1 cellular context compared by ENCODE assay signal in genomic region chr1:213793482-213794067, GRCh38.
TF ChIP-seq lines count a peak whose summit lies in the region.

No MANE protein-coding gene starts in this region.

TF ChIP-seq in HepG2, 621 proteins besides CTCF, POLR2A, EP300 and RAD21 (continued from another document and continues in another):
- TF ChIP-seq NR2F6 (IDR thresholded peaks at IDR 0.05) = peak; percentile 55; the same call in 1 of the 2 replicates
- 0 out of 2 replicates have a peak, but pooled peaks have one; percentile 7 for TF ChIP-seq NR2F6 (CRISPR knock-in tag; IDR thresholded peaks at IDR 0.05)
- no peak for TF ChIP-seq MTF2 (CRISPR knock-in tag; IDR thresholded peaks at IDR 0.05; ENCODE audit: borderline replicate concordance)
- no peak for TF ChIP-seq GZF1 (CRISPR knock-in tag; IDR thresholded peaks at IDR 0.05)
- peak; percentile 72 for TF ChIP-seq ZNF609 (CRISPR knock-in tag; IDR thresholded peaks at IDR 0.05; ENCODE audit: borderline replicate concordance)
- no peak for TF ChIP-seq ZNF101 (CRISPR knock-in tag; IDR thresholded peaks at IDR 0.05; ENCODE audit: borderline replicate concordance, low read depth)
- 0 out of 2 replicates have a peak, but pooled peaks have one; percentile 46 for TF ChIP-seq FOXO1 (CRISPR knock-in tag; IDR thresholded peaks at IDR 0.05)
- TF ChIP-seq TBX3 (IDR thresholded peaks at IDR 0.05; ENCODE audit: borderline replicate concordance) = peak; percentile 47; the same call in 1 of the 2 replicates
- TF ChIP-seq DMTF1 (CRISPR knock-in tag; IDR thresholded peaks at IDR 0.05) = no peak
- peak; percentile 57; the same call in 1 of the 2 replicates for TF ChIP-seq FOXA3 (CRISPR knock-in tag; IDR thresholded peaks at IDR 0.05)
- TF ChIP-seq ESRRA (CRISPR knock-in tag; IDR thresholded peaks at IDR 0.05; ENCODE audit: low read depth) = peak; percentile 70
- TF ChIP-seq KDM2A (CRISPR knock-in tag; IDR thresholded peaks at IDR 0.05; ENCODE audit: borderline replicate concordance, low read depth) = 0 out of 2 replicates have a peak, but pooled peaks have one; percentile 35
- TF ChIP-seq TCF7L2 (IDR thresholded peaks at IDR 0.05; ENCODE audit: low read depth, low read length) = 0 out of 2 replicates have a peak, but pooled peaks have one; percentile 44
- TF ChIP-seq MYPOP (CRISPR knock-in tag; IDR thresholded peaks at IDR 0.05) = no peak
- TF ChIP-seq RCOR2 (CRISPR knock-in tag; IDR thresholded peaks at IDR 0.05) = 0 out of 2 replicates have a peak, but pooled peaks have one; percentile 43
- TF ChIP-seq MED1 (CRISPR knock-in tag; IDR thresholded peaks at IDR 0.05) = peak; percentile 87
- no peak for TF ChIP-seq MLX (CRISPR knock-in tag; IDR thresholded peaks at IDR 0.05)
- TF ChIP-seq UBTF (CRISPR knock-in tag; IDR thresholded peaks at IDR 0.05) = no peak
- peak; percentile 24; the same call in 1 of the 2 replicates for TF ChIP-seq GATAD2A (CRISPR knock-in tag; IDR thresholded peaks at IDR 0.05)
- TF ChIP-seq SAP130 (CRISPR knock-in tag; IDR thresholded peaks at IDR 0.05; ENCODE audit: low read depth) = 0 out of 2 replicates have a peak, but pooled peaks have one; percentile 50
- TF ChIP-seq MNT (IDR thresholded peaks at IDR 0.05) = no peak
- no peak for TF ChIP-seq ZNF850 (CRISPR knock-in tag; conservative IDR thresholded peaks at IDR 0.05)
- no peak for TF ChIP-seq ARHGAP35 (CRISPR knock-in tag; IDR thresholded peaks at IDR 0.05; ENCODE audit: borderline replicate concordance)
- TF ChIP-seq PHF8 (CRISPR knock-in tag; IDR thresholded peaks at IDR 0.05) = 0 out of 2 replicates have a peak, but pooled peaks have one; percentile 12
- 0 out of 2 replicates have a peak, but pooled peaks have one; percentile 31 for TF ChIP-seq ZNF264 (CRISPR knock-in tag; IDR thresholded peaks at IDR 0.05)
- peak; percentile 71 for TF ChIP-seq HOXA3 (CRISPR knock-in tag; IDR thresholded peaks at IDR 0.05)
- peak; percentile 34; the same call in 1 of the 2 replicates for TF ChIP-seq ZNF292 (CRISPR knock-in tag; IDR thresholded peaks at IDR 0.05; ENCODE audit: borderline replicate concordance, low read depth)
- TF ChIP-seq TBX2 (CRISPR knock-in tag; IDR thresholded peaks at IDR 0.05; ENCODE audit: borderline replicate concordance) = peak; percentile 93
- TF ChIP-seq HNF4G (IDR thresholded peaks at IDR 0.05; ENCODE audit: borderline replicate concordance, low read depth, low read length) = peak; percentile 38; the same call in 1 of the 2 replicates
- TF ChIP-seq HNF4G (CRISPR knock-in tag; IDR thresholded peaks at IDR 0.05; ENCODE audit: borderline replicate concordance, low read depth) = peak; percentile 72; the same call in 1 of the 2 replicates
- TF ChIP-seq SOX6 (IDR thresholded peaks at IDR 0.05) = no peak
- TF ChIP-seq SOX6 (CRISPR knock-in tag; IDR thresholded peaks at IDR 0.05) = peak; percentile 75
- peak; percentile 24; the same call in 1 of the 2 replicates for TF ChIP-seq SOX5 (CRISPR knock-in tag; IDR thresholded peaks at IDR 0.05; ENCODE audit: borderline replicate concordance)
- TF ChIP-seq FOXP1 (IDR thresholded peaks at IDR 0.05) = no peak
- peak; percentile 36; the same call in 1 of the 2 replicates for TF ChIP-seq FOXP1 (CRISPR knock-in tag; IDR thresholded peaks at IDR 0.05)
- TF ChIP-seq ZNF7 (CRISPR knock-in tag; IDR thresholded peaks at IDR 0.05) = no peak
- no peak for TF ChIP-seq JUND (CRISPR knock-in tag; IDR thresholded peaks at IDR 0.05)
- 0 out of 2 replicates have a peak, but pooled peaks have one; percentile 58 for TF ChIP-seq TARDBP (CRISPR knock-in tag; IDR thresholded peaks at IDR 0.05)
- peak; percentile 44 for TF ChIP-seq MED8 (CRISPR knock-in tag; IDR thresholded peaks at IDR 0.05; ENCODE audit: insufficient replicate concordance)
- no peak for TF ChIP-seq ZNF687 (CRISPR knock-in tag; IDR thresholded peaks at IDR 0.05)
- peak; percentile 77 for TF ChIP-seq PBX2 (CRISPR knock-in tag; IDR thresholded peaks at IDR 0.05)
